Comparison of ENCODE assay signal across 4 cellular contexts in the genomic region with DNA sequence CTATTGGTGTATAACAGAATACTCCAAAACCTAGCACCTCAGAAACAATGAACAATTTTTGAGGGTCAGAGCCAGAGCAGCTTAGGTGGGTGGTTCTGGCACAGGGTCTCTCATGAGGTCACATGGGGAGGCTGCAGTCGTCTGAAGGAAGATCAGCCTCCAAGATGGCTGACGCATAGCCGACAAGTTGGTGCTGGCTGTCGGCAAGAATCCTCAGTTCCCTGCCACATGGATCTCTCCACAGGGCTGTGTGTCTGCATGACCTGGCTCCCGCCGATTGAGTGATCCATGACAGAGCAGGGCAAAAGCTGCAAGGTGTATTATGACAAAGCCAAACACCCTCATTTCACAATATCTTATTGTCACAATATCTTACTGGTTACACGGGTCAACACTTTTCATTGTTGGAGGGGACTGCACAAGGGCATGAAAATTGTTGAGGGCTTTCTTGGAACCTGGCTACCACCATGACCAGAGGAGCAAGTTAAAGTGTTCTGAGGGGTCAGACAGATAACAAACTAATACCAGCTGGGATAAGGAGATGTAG.
A peak's percentile ranks its signal among the peaks of the same experiment; 100 is the strongest.
TF ChIP-seq lines count a peak whose summit lies in the region.

No MANE protein-coding gene starts in this region.

TF ChIP-seq in A549, 52 proteins besides CTCF, POLR2A, EP300 and RAD21:
- TF ChIP-seq CEBPB (IDR thresholded peaks at IDR 0.05) (no peak), JUN (IDR thresholded peaks at IDR 0.05) (no peak), ESRRA (IDR thresholded peaks at IDR 0.05; ENCODE audit: borderline replicate concordance, low read length) (no peak), RCOR1 (IDR thresholded peaks at IDR 0.05; ENCODE audit: low read depth, low read length) (no peak), CHD2 (IDR thresholded peaks at IDR 0.05; ENCODE audit: low read length, partially characterized antibody) (no peak), ZNF302 (CRISPR knock-in tag; IDR thresholded peaks at IDR 0.05) (no peak), MYC (IDR thresholded peaks at IDR 0.05; ENCODE audit: borderline replicate concordance, low read length) (no peak), TP53 (CRISPR knock-in tag; IDR thresholded peaks at IDR 0.05) (no peak), EHMT2 (IDR thresholded peaks at IDR 0.05; ENCODE audit: low read depth) (no peak), FOSL2 (IDR thresholded peaks at IDR 0.05) (no peak), FOSL2 (CRISPR knock-in tag; IDR thresholded peaks at IDR 0.05) (no peak)
- TF ChIP-seq, protein P1, sequence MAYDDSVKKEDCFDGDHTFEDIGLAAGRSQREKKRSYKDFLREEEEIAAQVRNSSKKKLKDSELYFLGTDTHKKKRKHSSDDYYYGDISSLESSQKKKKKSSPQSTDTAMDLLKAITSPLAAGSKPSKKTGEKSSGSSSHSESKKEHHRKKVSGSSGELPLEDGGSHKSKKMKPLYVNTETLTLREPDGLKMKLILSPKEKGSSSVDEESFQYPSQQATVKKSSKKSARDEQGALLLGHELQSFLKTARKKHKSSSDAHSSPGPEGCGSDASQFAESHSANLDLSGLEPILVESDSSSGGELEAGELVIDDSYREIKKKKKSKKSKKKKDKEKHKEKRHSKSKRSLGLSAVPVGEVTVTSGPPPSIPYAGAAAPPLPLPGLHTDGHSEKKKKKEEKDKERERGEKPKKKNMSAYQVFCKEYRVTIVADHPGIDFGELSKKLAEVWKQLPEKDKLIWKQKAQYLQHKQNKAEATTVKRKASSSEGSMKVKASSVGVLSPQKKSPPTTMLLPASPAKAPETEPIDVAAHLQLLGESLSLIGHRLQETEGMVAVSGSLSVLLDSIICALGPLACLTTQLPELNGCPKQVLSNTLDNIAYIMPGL (CRISPR knock-in tag; IDR thresholded peaks at IDR 0.05; ENCODE audit: borderline replicate concordance): no peak

TF ChIP-seq in GM23338, 12 proteins besides CTCF, POLR2A, EP300 and RAD21 (continues in another document):
- no peak for TF ChIP-seq EZH2phosphoT487 (IDR thresholded peaks at IDR 0.05; ENCODE audit: unreplicated experiment)
- TF ChIP-seq POLR2AphosphoS5 (IDR thresholded peaks at IDR 0.05; ENCODE audit: low read depth): no peak
- TF ChIP-seq, protein P2, sequence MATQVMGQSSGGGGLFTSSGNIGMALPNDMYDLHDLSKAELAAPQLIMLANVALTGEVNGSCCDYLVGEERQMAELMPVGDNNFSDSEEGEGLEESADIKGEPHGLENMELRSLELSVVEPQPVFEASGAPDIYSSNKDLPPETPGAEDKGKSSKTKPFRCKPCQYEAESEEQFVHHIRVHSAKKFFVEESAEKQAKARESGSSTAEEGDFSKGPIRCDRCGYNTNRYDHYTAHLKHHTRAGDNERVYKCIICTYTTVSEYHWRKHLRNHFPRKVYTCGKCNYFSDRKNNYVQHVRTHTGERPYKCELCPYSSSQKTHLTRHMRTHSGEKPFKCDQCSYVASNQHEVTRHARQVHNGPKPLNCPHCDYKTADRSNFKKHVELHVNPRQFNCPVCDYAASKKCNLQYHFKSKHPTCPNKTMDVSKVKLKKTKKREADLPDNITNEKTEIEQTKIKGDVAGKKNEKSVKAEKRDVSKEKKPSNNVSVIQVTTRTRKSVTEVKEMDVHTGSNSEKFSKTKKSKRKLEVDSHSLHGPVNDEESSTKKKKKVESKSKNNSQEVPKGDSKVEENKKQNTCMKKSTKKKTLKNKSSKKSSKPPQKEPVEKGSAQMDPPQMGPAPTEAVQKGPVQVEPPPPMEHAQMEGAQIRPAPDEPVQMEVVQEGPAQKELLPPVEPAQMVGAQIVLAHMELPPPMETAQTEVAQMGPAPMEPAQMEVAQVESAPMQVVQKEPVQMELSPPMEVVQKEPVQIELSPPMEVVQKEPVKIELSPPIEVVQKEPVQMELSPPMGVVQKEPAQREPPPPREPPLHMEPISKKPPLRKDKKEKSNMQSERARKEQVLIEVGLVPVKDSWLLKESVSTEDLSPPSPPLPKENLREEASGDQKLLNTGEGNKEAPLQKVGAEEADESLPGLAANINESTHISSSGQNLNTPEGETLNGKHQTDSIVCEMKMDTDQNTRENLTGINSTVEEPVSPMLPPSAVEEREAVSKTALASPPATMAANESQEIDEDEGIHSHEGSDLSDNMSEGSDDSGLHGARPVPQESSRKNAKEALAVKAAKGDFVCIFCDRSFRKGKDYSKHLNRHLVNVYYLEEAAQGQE (IDR thresholded peaks at IDR 0.05; ENCODE audit: unreplicated experiment): no peak
- no peak for TF ChIP-seq ZNF114 (CRISPR knock-in tag; IDR thresholded peaks at IDR 0.05)
- no peak for TF ChIP-seq EZH2 (IDR thresholded peaks at IDR 0.05; ENCODE audit: low read depth, unreplicated experiment)
- TF ChIP-seq JUNB (IDR thresholded peaks at IDR 0.05; ENCODE audit: unreplicated experiment): no peak
- no peak for TF ChIP-seq ZNF331 (CRISPR knock-in tag; IDR thresholded peaks at IDR 0.05; ENCODE audit: low read depth)
- no peak for TF ChIP-seq CREB1 (CRISPR knock-in tag; IDR thresholded peaks at IDR 0.05; ENCODE audit: low read depth)
- no peak for TF ChIP-seq NANOG (IDR thresholded peaks at IDR 0.05; ENCODE audit: borderline replicate concordance)
- TF ChIP-seq STAT1 (IDR thresholded peaks at IDR 0.05; ENCODE audit: unreplicated experiment): no peak

TF ChIP-seq in GM12878, 131 proteins besides CTCF, POLR2A, EP300 and RAD21 (continues in another document):
- TF ChIP-seq YY1 (IDR thresholded peaks at IDR 0.05; ENCODE audit: low read depth, low read length): peak; percentile 76
- no peak for TF ChIP-seq HDAC2 (IDR thresholded peaks at IDR 0.05)
- no peak for TF ChIP-seq FOXM1 (IDR thresholded peaks at IDR 0.05; ENCODE audit: low read depth, low read length)
- TF ChIP-seq YBX1 (IDR thresholded peaks at IDR 0.05): no peak
- TF ChIP-seq, protein P3, sequence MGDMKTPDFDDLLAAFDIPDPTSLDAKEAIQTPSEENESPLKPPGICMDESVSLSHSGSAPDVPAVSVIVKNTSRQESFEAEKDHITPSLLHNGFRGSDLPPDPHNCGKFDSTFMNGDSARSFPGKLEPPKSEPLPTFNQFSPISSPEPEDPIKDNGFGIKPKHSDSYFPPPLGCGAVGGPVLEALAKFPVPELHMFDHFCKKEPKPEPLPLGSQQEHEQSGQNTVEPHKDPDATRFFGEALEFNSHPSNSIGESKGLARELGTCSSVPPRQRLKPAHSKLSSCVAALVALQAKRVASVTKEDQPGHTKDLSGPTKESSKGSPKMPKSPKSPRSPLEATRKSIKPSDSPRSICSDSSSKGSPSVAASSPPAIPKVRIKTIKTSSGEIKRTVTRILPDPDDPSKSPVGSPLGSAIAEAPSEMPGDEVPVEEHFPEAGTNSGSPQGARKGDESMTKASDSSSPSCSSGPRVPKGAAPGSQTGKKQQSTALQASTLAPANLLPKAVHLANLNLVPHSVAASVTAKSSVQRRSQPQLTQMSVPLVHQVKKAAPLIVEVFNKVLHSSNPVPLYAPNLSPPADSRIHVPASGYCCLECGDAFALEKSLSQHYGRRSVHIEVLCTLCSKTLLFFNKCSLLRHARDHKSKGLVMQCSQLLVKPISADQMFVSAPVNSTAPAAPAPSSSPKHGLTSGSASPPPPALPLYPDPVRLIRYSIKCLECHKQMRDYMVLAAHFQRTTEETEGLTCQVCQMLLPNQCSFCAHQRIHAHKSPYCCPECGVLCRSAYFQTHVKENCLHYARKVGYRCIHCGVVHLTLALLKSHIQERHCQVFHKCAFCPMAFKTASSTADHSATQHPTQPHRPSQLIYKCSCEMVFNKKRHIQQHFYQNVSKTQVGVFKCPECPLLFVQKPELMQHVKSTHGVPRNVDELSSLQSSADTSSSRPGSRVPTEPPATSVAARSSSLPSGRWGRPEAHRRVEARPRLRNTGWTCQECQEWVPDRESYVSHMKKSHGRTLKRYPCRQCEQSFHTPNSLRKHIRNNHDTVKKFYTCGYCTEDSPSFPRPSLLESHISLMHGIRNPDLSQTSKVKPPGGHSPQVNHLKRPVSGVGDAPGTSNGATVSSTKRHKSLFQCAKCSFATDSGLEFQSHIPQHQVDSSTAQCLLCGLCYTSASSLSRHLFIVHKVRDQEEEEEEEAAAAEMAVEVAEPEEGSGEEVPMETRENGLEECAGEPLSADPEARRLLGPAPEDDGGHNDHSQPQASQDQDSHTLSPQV (IDR thresholded peaks at IDR 0.05): no peak
- 0 out of 2 replicates have a peak, but pooled peaks have one; percentile 16 for TF ChIP-seq IKZF1 (conservative IDR thresholded peaks at IDR 0.05)
- no peak for TF ChIP-seq TBL1XR1 (IDR thresholded peaks at IDR 0.05; ENCODE audit: low read depth, low read length)
- TF ChIP-seq, protein P4, sequence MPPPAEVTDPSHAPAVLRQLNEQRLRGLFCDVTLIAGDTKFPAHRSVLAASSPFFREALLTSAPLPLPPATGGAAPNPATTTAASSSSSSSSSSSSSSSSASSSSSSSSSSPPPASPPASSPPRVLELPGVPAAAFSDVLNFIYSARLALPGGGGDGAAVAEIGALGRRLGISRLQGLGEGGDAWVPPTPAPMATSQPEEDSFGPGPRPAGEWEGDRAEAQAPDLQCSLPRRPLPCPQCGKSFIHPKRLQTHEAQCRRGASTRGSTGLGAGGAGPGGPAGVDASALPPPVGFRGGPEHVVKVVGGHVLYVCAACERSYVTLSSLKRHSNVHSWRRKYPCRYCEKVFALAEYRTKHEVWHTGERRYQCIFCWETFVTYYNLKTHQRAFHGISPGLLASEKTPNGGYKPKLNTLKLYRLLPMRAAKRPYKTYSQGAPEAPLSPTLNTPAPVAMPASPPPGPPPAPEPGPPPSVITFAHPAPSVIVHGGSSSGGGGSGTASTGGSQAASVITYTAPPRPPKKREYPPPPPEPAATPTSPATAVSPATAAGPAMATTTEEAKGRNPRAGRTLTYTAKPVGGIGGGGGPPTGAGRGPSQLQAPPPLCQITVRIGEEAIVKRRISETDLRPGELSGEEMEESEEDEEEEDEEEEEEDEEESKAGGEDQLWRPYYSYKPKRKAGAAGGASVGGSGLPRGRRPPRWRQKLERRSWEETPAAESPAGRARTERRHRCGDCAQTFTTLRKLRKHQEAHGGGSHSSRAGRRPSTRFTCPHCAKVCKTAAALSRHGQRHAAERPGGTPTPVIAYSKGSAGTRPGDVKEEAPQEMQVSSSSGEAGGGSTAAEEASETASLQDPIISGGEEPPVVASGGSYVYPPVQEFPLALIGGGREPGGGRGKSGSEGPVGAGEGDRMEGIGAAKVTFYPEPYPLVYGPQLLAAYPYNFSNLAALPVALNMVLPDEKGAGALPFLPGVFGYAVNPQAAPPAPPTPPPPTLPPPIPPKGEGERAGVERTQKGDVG (CRISPR knock-in tag; IDR thresholded peaks at IDR 0.05): no peak
- TF ChIP-seq ZNF384 (IDR thresholded peaks at IDR 0.05; ENCODE audit: borderline replicate concordance, low read depth, low read length): no peak
- TF ChIP-seq TCF7 (IDR thresholded peaks at IDR 0.05; ENCODE audit: borderline replicate concordance): no peak
- no peak for TF ChIP-seq MEF2A (IDR thresholded peaks at IDR 0.05; ENCODE audit: insufficient read depth, low read depth, low read length)

TF ChIP-seq in HepG2, 621 proteins besides CTCF, POLR2A, EP300 and RAD21 (continues in another document):
- TF ChIP-seq ZBTB7B (CRISPR knock-in tag; IDR thresholded peaks at IDR 0.05): no peak
- TF ChIP-seq, protein P5, sequence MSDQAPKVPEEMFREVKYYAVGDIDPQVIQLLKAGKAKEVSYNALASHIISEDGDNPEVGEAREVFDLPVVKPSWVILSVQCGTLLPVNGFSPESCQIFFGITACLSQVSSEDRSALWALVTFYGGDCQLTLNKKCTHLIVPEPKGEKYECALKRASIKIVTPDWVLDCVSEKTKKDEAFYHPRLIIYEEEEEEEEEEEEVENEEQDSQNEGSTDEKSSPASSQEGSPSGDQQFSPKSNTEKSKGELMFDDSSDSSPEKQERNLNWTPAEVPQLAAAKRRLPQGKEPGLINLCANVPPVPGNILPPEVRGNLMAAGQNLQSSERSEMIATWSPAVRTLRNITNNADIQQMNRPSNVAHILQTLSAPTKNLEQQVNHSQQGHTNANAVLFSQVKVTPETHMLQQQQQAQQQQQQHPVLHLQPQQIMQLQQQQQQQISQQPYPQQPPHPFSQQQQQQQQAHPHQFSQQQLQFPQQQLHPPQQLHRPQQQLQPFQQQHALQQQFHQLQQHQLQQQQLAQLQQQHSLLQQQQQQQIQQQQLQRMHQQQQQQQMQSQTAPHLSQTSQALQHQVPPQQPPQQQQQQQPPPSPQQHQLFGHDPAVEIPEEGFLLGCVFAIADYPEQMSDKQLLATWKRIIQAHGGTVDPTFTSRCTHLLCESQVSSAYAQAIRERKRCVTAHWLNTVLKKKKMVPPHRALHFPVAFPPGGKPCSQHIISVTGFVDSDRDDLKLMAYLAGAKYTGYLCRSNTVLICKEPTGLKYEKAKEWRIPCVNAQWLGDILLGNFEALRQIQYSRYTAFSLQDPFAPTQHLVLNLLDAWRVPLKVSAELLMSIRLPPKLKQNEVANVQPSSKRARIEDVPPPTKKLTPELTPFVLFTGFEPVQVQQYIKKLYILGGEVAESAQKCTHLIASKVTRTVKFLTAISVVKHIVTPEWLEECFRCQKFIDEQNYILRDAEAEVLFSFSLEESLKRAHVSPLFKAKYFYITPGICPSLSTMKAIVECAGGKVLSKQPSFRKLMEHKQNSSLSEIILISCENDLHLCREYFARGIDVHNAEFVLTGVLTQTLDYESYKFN (CRISPR knock-in tag; conservative IDR thresholded peaks at IDR 0.05): no peak
- TF ChIP-seq REPIN1 (CRISPR knock-in tag; IDR thresholded peaks at IDR 0.05; ENCODE audit: borderline replicate concordance, low read depth): 0 out of 2 replicates have a peak, but pooled peaks have one; percentile 21
- no peak for TF ChIP-seq ZNF629 (CRISPR knock-in tag; conservative IDR thresholded peaks at IDR 0.05)
- no peak for TF ChIP-seq CCDC6 (CRISPR knock-in tag; IDR thresholded peaks at IDR 0.05)
- no peak for TF ChIP-seq ZNF660 (CRISPR knock-in tag; IDR thresholded peaks at IDR 0.05; ENCODE audit: borderline replicate concordance, low read depth)
- TF ChIP-seq BRD4 (CRISPR knock-in tag; IDR thresholded peaks at IDR 0.05): no peak
- TF ChIP-seq EED (CRISPR knock-in tag; IDR thresholded peaks at IDR 0.05): no peak
- no peak for TF ChIP-seq ZNF496 (CRISPR knock-in tag; IDR thresholded peaks at IDR 0.05; ENCODE audit: insufficient replicate concordance)
- TF ChIP-seq, protein P6, sequence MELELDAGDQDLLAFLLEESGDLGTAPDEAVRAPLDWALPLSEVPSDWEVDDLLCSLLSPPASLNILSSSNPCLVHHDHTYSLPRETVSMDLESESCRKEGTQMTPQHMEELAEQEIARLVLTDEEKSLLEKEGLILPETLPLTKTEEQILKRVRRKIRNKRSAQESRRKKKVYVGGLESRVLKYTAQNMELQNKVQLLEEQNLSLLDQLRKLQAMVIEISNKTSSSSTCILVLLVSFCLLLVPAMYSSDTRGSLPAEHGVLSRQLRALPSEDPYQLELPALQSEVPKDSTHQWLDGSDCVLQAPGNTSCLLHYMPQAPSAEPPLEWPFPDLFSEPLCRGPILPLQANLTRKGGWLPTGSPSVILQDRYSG (CRISPR knock-in tag; IDR thresholded peaks at IDR 0.05): no peak
- TF ChIP-seq, protein P7, sequence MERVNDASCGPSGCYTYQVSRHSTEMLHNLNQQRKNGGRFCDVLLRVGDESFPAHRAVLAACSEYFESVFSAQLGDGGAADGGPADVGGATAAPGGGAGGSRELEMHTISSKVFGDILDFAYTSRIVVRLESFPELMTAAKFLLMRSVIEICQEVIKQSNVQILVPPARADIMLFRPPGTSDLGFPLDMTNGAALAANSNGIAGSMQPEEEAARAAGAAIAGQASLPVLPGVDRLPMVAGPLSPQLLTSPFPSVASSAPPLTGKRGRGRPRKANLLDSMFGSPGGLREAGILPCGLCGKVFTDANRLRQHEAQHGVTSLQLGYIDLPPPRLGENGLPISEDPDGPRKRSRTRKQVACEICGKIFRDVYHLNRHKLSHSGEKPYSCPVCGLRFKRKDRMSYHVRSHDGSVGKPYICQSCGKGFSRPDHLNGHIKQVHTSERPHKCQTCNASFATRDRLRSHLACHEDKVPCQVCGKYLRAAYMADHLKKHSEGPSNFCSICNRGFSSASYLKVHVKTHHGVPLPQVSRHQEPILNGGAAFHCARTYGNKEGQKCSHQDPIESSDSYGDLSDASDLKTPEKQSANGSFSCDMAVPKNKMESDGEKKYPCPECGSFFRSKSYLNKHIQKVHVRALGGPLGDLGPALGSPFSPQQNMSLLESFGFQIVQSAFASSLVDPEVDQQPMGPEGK (CRISPR knock-in tag; IDR thresholded peaks at IDR 0.05): no peak
- no peak for TF ChIP-seq JUN (CRISPR knock-in tag; IDR thresholded peaks at IDR 0.05)
- TF ChIP-seq MEIS2 (CRISPR knock-in tag; IDR thresholded peaks at IDR 0.05): no peak
- TF ChIP-seq YY1 (IDR thresholded peaks at IDR 0.05; ENCODE audit: insufficient read depth, insufficient replicate concordance, low read depth, low read length): peak; percentile 41
- no peak for TF ChIP-seq ZNF329 (CRISPR knock-in tag; IDR thresholded peaks at IDR 0.05; ENCODE audit: low read depth)
